ENCODE assay signal across 8 cellular contexts in genomic region chr10:32956365-32957197, GRCh38. TPM values are rescaled to one million over a fixed set of nuclear protein-coding genes. Genes with fewer than 3 reads are reported as not detected.
A peak's percentile ranks its signal among the peaks of the same experiment; 100 is the strongest.
DNase-seq lines count a peak whose midpoint lies in the region; ATAC-seq and TF ChIP-seq lines count a peak whose summit lies in the region.

No MANE protein-coding gene starts in this region.

- peaks cover 46% of the 10 kb centered on the region for H3K4me1 Mint-ChIP-seq in MCF 10A (ENCODE audit: insufficient read depth, unreplicated experiment)
- H3K4me1 Mint-ChIP-seq in mesothelial cell of epicardium = peaks cover 60% of the 10 kb centered on the region

- peak overlapping the region; percentile 75 for H3K4me3 Mint-ChIP-seq in MCF 10A (ENCODE audit: unreplicated experiment)
- peak overlapping the region; percentile 76 for H3K4me3 Mint-ChIP-seq in mesothelial cell of epicardium

- peak overlapping the region; percentile 93 for H3K4me3 ChIP-seq in A673 (ENCODE audit: low read depth, low read length, poor library complexity, severe bottlenecking)

- H3K9me3 ChIP-seq in A673 (ENCODE audit: low read depth, low read length, poor library complexity, severe bottlenecking) = no peaks in the 10 kb centered on the region

- H3K4me1 ChIP-seq in A673 (ENCODE audit: insufficient read depth, low read length, poor library complexity, severe bottlenecking) = peaks cover 47% of the 10 kb centered on the region

- intact Hi-C loops in A673 (cut with micrococcal nuclease; ENCODE audit: unreplicated experiment) = no loop called here
- intact Hi-C loops in MCF 10A (cut with micrococcal nuclease) = loop anchor here (5.0 kb wide), 2 partner anchors 159 to 201 kb away; no protein-coding TSS in a partner anchor

- H3K27me3 Mint-ChIP-seq in MCF 10A (ENCODE audit: insufficient read depth, unreplicated experiment) = no peaks in the 10 kb centered on the region
- no peaks in the 10 kb centered on the region for H3K27me3 Mint-ChIP-seq in mesothelial cell of epicardium (ENCODE audit: low read depth)

- H3K36me3 ChIP-seq in A673 (ENCODE audit: insufficient read depth, low read length, poor library complexity, severe bottlenecking) = no peaks in the 10 kb centered on the region

- BruUV-seq in A673 (replicated peaks; lab: Mats Ljungman, UMichigan) (no TSS peak), MCF 10A (replicated peaks; lab: Mats Ljungman, UMichigan) (TSS peak; percentile 26)

- no peaks in the 10 kb centered on the region for H3K27me3 ChIP-seq in A673 (replicated peaks; ENCODE audit: insufficient read depth, low read depth, low read length, poor library complexity)

- peaks cover 19% of the 10 kb centered on the region for H3K36me3 Mint-ChIP-seq in MCF 10A (ENCODE audit: insufficient read depth, unreplicated experiment)
- H3K36me3 Mint-ChIP-seq in mesothelial cell of epicardium = no peaks in the 10 kb centered on the region

- DNase-seq in A673 (ENCODE audit: low spot score) (no peak), HT1080 (ENCODE audit: low read depth) (peak; percentile 42), MCF 10A (ENCODE audit: unreplicated experiment) (no peak), mesothelial cell of epicardium (ENCODE audit: low spot score in 2 of 2, unreplicated experiment in 2 of 2) (no peak), NCI-H187 treated with DMSO at 0.1 percent for 48 hours (lab: John Stamatoyannopoulos, UW) (no peak), NCI-H2029 treated with DMSO at 0.1 percent for 48 hours (lab: John Stamatoyannopoulos, UW) (no peak)

- ATAC-seq in GM19324 (IDR thresholded peaks at IDR 0.05; ENCODE audit: low FRiP score, unreplicated experiment) (no peak), GM18498 (IDR thresholded peaks at IDR 0.05; ENCODE audit: unreplicated experiment) (no peak)

- H3K9me3 Mint-ChIP-seq in MCF 10A (ENCODE audit: unreplicated experiment) = no peaks in the 10 kb centered on the region
- H3K9me3 Mint-ChIP-seq in mesothelial cell of epicardium = no peaks in the 10 kb centered on the region

- peak overlapping the region; percentile 94 for H3K27ac Mint-ChIP-seq in MCF 10A (ENCODE audit: low read depth, unreplicated experiment)
- no peak overlapping the region for H3K27ac Mint-ChIP-seq in mesothelial cell of epicardium

- CTCF ChIA-PET in A673 (lab: Charles Lee) = no interaction called here
- CTCF ChIA-PET in MCF 10A (lab: Yijun Ruan, JAX) = interaction anchor here (1.0 kb wide), 2 partner anchors 50 to 53 kb away, joined by 3 read pairs; no protein-coding TSS in a partner anchor

- TF ChIP-seq CTCF in A673 (conservative IDR thresholded peaks at IDR 0.05; ENCODE audit: low read depth, low read length) (no peak), MCF 10A (IDR thresholded peaks at IDR 0.05; ENCODE audit: unreplicated experiment) (no peak), mesothelial cell of epicardium (IDR thresholded peaks at IDR 0.05; ENCODE audit: unreplicated experiment) (no peak)

- H3K27ac ChIP-seq in A673 (ENCODE audit: low read depth, low read length, poor library complexity, severe bottlenecking) = peak overlapping the region; percentile 99

- POLR2A ChIA-PET in A673 (lab: Charles Lee; ENCODE audit: low non-redundant PET) = no interaction called here
- POLR2A ChIA-PET in MCF 10A (lab: Yijun Ruan, JAX) = interaction anchor here (0.6 to 8.7 kb wide), 19 partner anchors 9 to 620 kb away, joined by 3 to 333 read pairs (median 5); no protein-coding TSS in a partner anchor

RNA-seq across cellular contexts. Expression of gene ITGB1, which starts 1.4 kb away (rescaled TPM):
- total RNA-seq in A673 (2021) (276 and 282 TPM in 2 replicates), MCF 10A (2022) (680 and 703 TPM in 2 replicates), mesothelial cell of epicardium (294 to 307 TPM (median 307 TPM) in 3 replicates)
- 743 and 767 TPM in 2 replicates for total RNA-seq in HT1080 (2014; rRNA removed; shearing (Covaris generic))
- 1,242 and 1,776 TPM in 2 replicates for polyA plus RNA-seq in HT1080 (2015; cell fraction: cytosol; rRNA removed)
- polyA plus RNA-seq in HT1080 (2015; cell fraction: nucleus; rRNA removed) = 2,428 and 2,657 TPM in 2 replicates
